ENCODE assay signal across 8 cellular contexts in genomic region chr6:166775180-166775922, GRCh38.
DNase-seq lines count a peak whose midpoint lies in the region; ATAC-seq, FAIRE-seq and TF ChIP-seq lines count a peak whose summit lies in the region.

No MANE protein-coding gene starts in this region.

- FAIRE-seq in GM12892 (lab: Jason Lieb, UNC): peak; percentile 89

- H3K36me3 ChIP-seq in MG63 (no peaks in the 10 kb centered on the region), SU-DHL-6 (ENCODE audit: low read length) (no peaks in the 10 kb centered on the region), adipocyte (ENCODE audit: control insufficient read depth, insufficient read depth, low read length, severe bottlenecking) (no peaks in the 10 kb centered on the region)

- TF ChIP-seq POLR2A in GM12892 (IDR thresholded peaks at IDR 0.05; ENCODE audit: low read depth, low read length): no peak

- H3F3A ChIP-seq in SU-DHL-6 (ENCODE audit: insufficient read depth): no peaks in the 10 kb centered on the region

- ATAC-seq in left cardiac atrium (peak; percentile 71 to 81), GM18861 (IDR thresholded peaks at IDR 0.05; ENCODE audit: unreplicated experiment) (no peak)

- no peak overlapping the region for H3K4me2 ChIP-seq in SU-DHL-6 (ENCODE audit: low read depth, low read length, poor library complexity, severe bottlenecking)

- no peaks in the 10 kb centered on the region for H3K4me1 ChIP-seq in adipocyte (ENCODE audit: control insufficient read depth, insufficient read depth, low read length)

- no peaks in the 10 kb centered on the region for H3K79me2 ChIP-seq in SU-DHL-6 (ENCODE audit: insufficient read depth, low read length)

- H3K27ac ChIP-seq in SU-DHL-6 (ENCODE audit: low read depth, low read length): no peak overlapping the region

- intact Hi-C loops in left cardiac atrium (cut with DNase I): loop anchor here in 1 of 2 donors (10.0 kb wide), 1 partner anchor 169 kb away; no protein-coding TSS in a partner anchor

- peak; percentile 53 for DNase-seq in 8988T
- DNase-seq in GM12892 (ENCODE audit: insufficient read length): peak; percentile 63
- peak; percentile 44 for DNase-seq in MG63
- DNase-seq in adipocyte (ENCODE audit: low read depth): peak; percentile 93
- DNase-seq in left cardiac atrium: peak; percentile 60
- DNase-seq in renal cortical epithelial cell (ENCODE audit: low read depth): peak; percentile 60

- TF ChIP-seq CTCF in SU-DHL-6 (IDR thresholded peaks at IDR 0.05; ENCODE audit: insufficient read depth, low read length, poor library complexity, severe bottlenecking): peak; percentile 85

- no peaks in the 10 kb centered on the region for H4K20me1 ChIP-seq in SU-DHL-6 (ENCODE audit: low read depth, low read length)

- peaks cover 7% of the 10 kb centered on the region for H3K27me3 ChIP-seq in MG63
- no peaks in the 10 kb centered on the region for H3K27me3 ChIP-seq in SU-DHL-6 (ENCODE audit: low read length)
- H3K27me3 ChIP-seq in adipocyte (replicated peaks; ENCODE audit: control insufficient read depth, insufficient read depth, low read length): peaks cover 52% of the 10 kb centered on the region

- H3K9me3 ChIP-seq in MG63 (no peaks in the 10 kb centered on the region), SU-DHL-6 (ENCODE audit: insufficient read depth, low read length) (no peaks in the 10 kb centered on the region), adipocyte (ENCODE audit: control insufficient read depth, low read length) (no peaks in the 10 kb centered on the region)

- no peak overlapping the region for H3K9ac ChIP-seq in SU-DHL-6 (ENCODE audit: low read length)
- no peak overlapping the region for H3K9ac ChIP-seq in adipocyte (ENCODE audit: low read length)

- H3K4me3 ChIP-seq in MG63 (no peak overlapping the region), SU-DHL-6 (ENCODE audit: insufficient read depth, low read length, poor library complexity, severe bottlenecking) (no peak overlapping the region), adipocyte (ENCODE audit: low read length) (no peak overlapping the region)

- H3K9me2 ChIP-seq in SU-DHL-6 (replicated peaks; ENCODE audit: insufficient read depth, low read length): no peaks in the 10 kb centered on the region

- H2AFZ ChIP-seq in SU-DHL-6 (ENCODE audit: low read depth, low read length, severe bottlenecking): no peak overlapping the region
